ENCODE assay signal across 8 cellular contexts in the genomic region with DNA sequence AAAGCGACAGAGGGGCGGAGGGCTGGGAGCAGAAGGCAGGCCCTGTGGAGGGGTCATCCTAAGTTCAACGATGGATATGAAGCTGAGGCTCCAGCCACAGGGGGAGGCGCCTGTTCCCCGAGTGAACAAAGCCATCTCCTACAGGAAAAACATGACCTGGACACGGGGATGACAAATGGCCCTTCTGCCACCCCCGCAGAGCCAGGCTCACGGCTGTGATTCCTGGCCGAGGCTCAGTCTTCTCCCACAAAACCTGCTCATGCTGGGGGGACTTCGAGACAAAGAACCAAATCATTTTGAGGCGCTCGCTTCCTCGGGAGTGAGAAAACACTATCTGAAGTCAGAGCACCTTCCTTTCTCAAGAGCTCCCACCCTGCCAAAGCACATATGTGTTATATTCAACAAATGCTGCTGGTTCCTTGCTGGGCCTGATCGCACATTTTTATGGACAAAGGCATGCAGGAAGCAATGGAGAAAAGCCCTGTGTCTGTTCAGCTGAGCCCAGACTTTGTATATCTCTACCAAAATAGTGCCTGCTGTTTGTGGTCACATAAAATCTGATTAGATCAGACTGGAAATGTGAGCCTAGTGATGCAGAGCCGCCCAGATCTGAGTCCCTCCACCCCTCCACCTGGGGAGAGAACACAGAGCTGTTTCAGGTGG. TPM values are rescaled to one million over a fixed set of nuclear protein-coding genes. Genes with fewer than 3 reads are reported as not detected.
DNase-seq lines count a peak whose midpoint lies in the region; ATAC-seq and TF ChIP-seq lines count a peak whose summit lies in the region.

No MANE protein-coding gene starts in this region.

- peaks cover 80% of the 10 kb centered on the region for H3K4me1 Mint-ChIP-seq in progenitor cell of endocrine pancreas (ENCODE audit: low read depth)

- DNase-seq in NCI-H748 (lab: John Stamatoyannopoulos, UW; ENCODE audit: unreplicated experiment) = peak; percentile 32
- DNase-seq in NCI-H748 treated with DMSO at 0.1 percent for 48 hours (lab: John Stamatoyannopoulos, UW) = no peak
- DNase-seq in NCI-H226 = peak; percentile 48
- peak; percentile 36 for DNase-seq in epithelial cell of prostate (ENCODE audit: low read depth, low spot score)
- DNase-seq in progenitor cell of endocrine pancreas (ENCODE audit: low spot score, unreplicated experiment) = peak; percentile 32
- DNase-seq in OCI-M1 (lab: John Stamatoyannopoulos, UW) = no peak
- DNase-seq in germinal center (ENCODE audit: low spot score) = no peak
- DNase-seq in left colon = no peak

- H3K27ac Mint-ChIP-seq in progenitor cell of endocrine pancreas = peak overlapping the region; percentile 95

- H3K27ac ChIP-seq in epithelial cell of prostate = peak overlapping the region; percentile 97

- no peaks in the 10 kb centered on the region for H3K9me3 Mint-ChIP-seq in progenitor cell of endocrine pancreas (ENCODE audit: low read depth)

- peaks cover 23% of the 10 kb centered on the region for H3K36me3 Mint-ChIP-seq in progenitor cell of endocrine pancreas (ENCODE audit: insufficient read depth)

- peak overlapping the region; percentile 62 for H3K4me3 Mint-ChIP-seq in progenitor cell of endocrine pancreas (ENCODE audit: low read depth)

- H3K27me3 Mint-ChIP-seq in progenitor cell of endocrine pancreas = no peaks in the 10 kb centered on the region

- TF ChIP-seq CTCF in progenitor cell of endocrine pancreas (IDR thresholded peaks at IDR 0.05; ENCODE audit: unreplicated experiment) = no peak

- no peak for ATAC-seq in left colon

- intact Hi-C loops in left colon (cut with DNase I, micrococcal nuclease) = no loop called here

RNA-seq across cellular contexts. Expression of gene RBP1, which starts 5.6 kb away (rescaled TPM):
- total RNA-seq in progenitor cell of endocrine pancreas (617 and 649 TPM in 2 replicates), left colon (1 to 10 TPM; 2.4 to 6.5 TPM)

RNA-seq across cellular contexts. Expression of gene RBP2, which starts 57.6 kb away (rescaled TPM):
- not detected in 2 replicates for total RNA-seq in progenitor cell of endocrine pancreas
- 1 to 10 TPM in 1 of 2 donors, under 1 TPM in 1; 0.67 to 1.3 TPM for total RNA-seq in left colon

Comparison
In these comparisons a context has a peak if more than half of its experiments do, and no peak if none do; other contexts are left out.
1. DNase-seq: peak in NCI-H748 (single experiment), NCI-H226 (single experiment), epithelial cell of prostate (single experiment) and progenitor cell of endocrine pancreas (single experiment); none in NCI-H748 treated with DMSO at 0.1 percent for 48 hours (single experiment), OCI-M1 (single experiment), germinal center (single experiment) and left colon (0 of 2).
2. RNA of gene RBP1, which starts 5.6 kb away (total RNA-seq): 617 to 649 TPM in progenitor cell of endocrine pancreas; 2.4 to 6.5 TPM in left colon; every median in the first group is over 10 times any median in the second.